In the genomic region with DNA sequence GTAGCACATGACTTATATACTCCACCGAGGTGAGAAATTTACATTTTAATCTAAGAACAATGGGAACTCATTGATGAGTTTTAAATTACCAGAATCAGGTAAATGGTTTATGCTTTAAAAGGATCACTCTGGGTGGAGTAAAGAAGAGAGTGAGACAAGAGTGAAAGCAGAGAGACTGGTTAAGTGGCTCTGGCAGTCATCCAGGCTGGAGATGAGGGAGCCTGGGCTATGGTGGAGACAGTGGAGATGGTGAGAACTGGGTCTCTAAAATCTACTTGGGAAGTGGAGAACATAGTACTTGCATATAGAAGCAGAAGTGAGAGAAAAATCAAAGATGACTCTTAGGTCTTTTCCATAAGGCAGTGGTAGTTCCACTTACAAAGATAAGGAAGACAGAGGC, we compare ENCODE assay signal across 22 cellular contexts. TPM values are rescaled to one million over a fixed set of nuclear protein-coding genes. Genes with fewer than 3 reads are reported as not detected.
DNase-seq lines count a peak whose midpoint lies in the region; ATAC-seq and TF ChIP-seq lines count a peak whose summit lies in the region.
"Had no signal": no experiment of that assay in that cellular context is flagged by ENCODE, and none has a peak within 500 bp of the region (broad histone marks: within the 10 kb centered on the region; RNA-seq: fewer than 3 reads in every experiment).

No MANE protein-coding gene starts in this region.

- DNase-seq in mammary epithelial cell (no peak), breast epithelium (ENCODE audit: low spot score in 2 of 2) (no peak), DMS79 (lab: John Stamatoyannopoulos, UW) (peak; percentile 4), NCI-H1105 (lab: John Stamatoyannopoulos, UW) (peak; percentile 24), NCI-H69 (lab: John Stamatoyannopoulos, UW) (peak; percentile 6), DMS114 treated with DMSO at 0.1 percent for 48 hours (lab: John Stamatoyannopoulos, UW; ENCODE audit: unreplicated experiment) (no peak)
- DNase-seq: Caco-2; CD4-positive, alpha-beta T cell; DMS 273 treated with DMSO at 0.1 percent for 48 hours; H7; HFFc6; Karpas-422; MV-4-11; NCI-H187; NCI-H2171 treated with DMSO at 0.1 percent for 48 hours; NCI-H446 treated with DMSO at 0.1 percent for 48 hours; NCI-H526 treated with DMSO at 0.1 percent for 48 hours; SW 1271; T-helper 2 cell had no signal

- H4K20me1 ChIP-seq in mammary epithelial cell (ENCODE audit: insufficient read depth, low read length) = no peaks in the 10 kb centered on the region

- H3K36me3 ChIP-seq in mammary epithelial cell (ENCODE audit: insufficient read depth, low read length) (no peaks in the 10 kb centered on the region), breast epithelium (no peaks in the 10 kb centered on the region)

- no peaks in the 10 kb centered on the region for H3K9me3 ChIP-seq in mammary epithelial cell (replicated peaks; ENCODE audit: insufficient read depth, low read length)
- no peaks in the 10 kb centered on the region for H3K9me3 ChIP-seq in breast epithelium
- H3K9me3 ChIP-seq: Caco-2 had no signal

- intact Hi-C loops in mammary epithelial cell (cut with micrococcal nuclease) = no loop called here
- intact Hi-C loops in breast epithelium (cut with DNase I; ENCODE audit: low total_unique reads) = no loop called here

- H3K27ac ChIP-seq in mammary epithelial cell (ENCODE audit: insufficient read depth, low read depth, low read length) = no peak overlapping the region
- H3K27ac ChIP-seq in breast epithelium = no peak overlapping the region

- no peak for TF ChIP-seq POLR2A in breast epithelium (IDR thresholded peaks at IDR 0.05)

- peak overlapping the region; percentile 5 for H3K9ac ChIP-seq in mammary epithelial cell (ENCODE audit: insufficient read depth, low read length)

- no peak overlapping the region for H3K4me2 ChIP-seq in mammary epithelial cell (ENCODE audit: insufficient read depth, low read depth, low read length)

- no peak overlapping the region for H2AFZ ChIP-seq in mammary epithelial cell (ENCODE audit: low read depth, low read length)

- WGBS in mammary epithelial cell (ENCODE audit: low coverage, missing lambda C conversion rate) = 27% methylated on average over 1 of the region's 1 CpG

- no TSS peak for BruUV-seq in mammary epithelial cell (replicated peaks; lab: Mats Ljungman, UMichigan)

- TF ChIP-seq CTCF in mammary epithelial cell (conservative IDR thresholded peaks at IDR 0.05 in 1 of 2, IDR thresholded peaks at IDR 0.05 in 1 of 2; ENCODE audit: extremely low read depth in 1 of 2, insufficient read depth in 1 of 2, low read depth in 1 of 2, low read length in 2 of 2) (no peak), breast epithelium (IDR thresholded peaks at IDR 0.05) (no peak)

- dilution Hi-C loops in mammary epithelial cell (cut with HindIII; ENCODE audit: low sequenced_read_pairs) = no loop called here

- H3K4me3 ChIP-seq in mammary epithelial cell (replicated peaks in 1 of 3; ENCODE audit: insufficient read depth in 1 of 3, low read depth in 2 of 3, low read length in 3 of 3) = no peak overlapping the region
- H3K4me3 ChIP-seq in breast epithelium = no peak overlapping the region
- H3K4me3 ChIP-seq: GM12878 had no signal

- in situ Hi-C loops in mammary epithelial cell (cut with MboI; ENCODE audit: low sequenced_read_pairs in 2 of 2) = no loop called here

- CTCF ChIA-PET in mammary epithelial cell (lab: Charles Lee; ENCODE audit: low non-redundant PET) = no interaction called here

- peaks cover 4% of the 10 kb centered on the region for H3K27me3 ChIP-seq in mammary epithelial cell (ENCODE audit: insufficient read depth, low read length)
- no peaks in the 10 kb centered on the region for H3K27me3 ChIP-seq in breast epithelium

- no peaks in the 10 kb centered on the region for H3K4me1 ChIP-seq in mammary epithelial cell (ENCODE audit: insufficient read depth, low read length)
- H3K4me1 ChIP-seq in breast epithelium = no peaks in the 10 kb centered on the region
- H3K4me1 ChIP-seq: Caco-2 had no signal

- ATAC-seq in HG03108 (IDR thresholded peaks at IDR 0.05; ENCODE audit: unreplicated experiment) = no peak
- ATAC-seq: GM12878, Panc1 had no signal

- no peaks in the 10 kb centered on the region for H3K79me2 ChIP-seq in mammary epithelial cell (ENCODE audit: insufficient read depth, low read length)

RNA-seq across cellular contexts. Expression of a gene that starts 37.1 kb away (rescaled TPM):
- 10 to 100 TPM; 59.9 to 89.0 TPM for total RNA-seq in mammary epithelial cell
- polyA plus RNA-seq in mammary epithelial cell = 31.6 TPM
- polyA minus RNA-seq in mammary epithelial cell = 74.3 TPM
- total RNA-seq in breast epithelium = 100 to 1,000 TPM in 1 of 3 donors, 10 to 100 TPM in 2; 74.7 to 111 (median 86.7) TPM

Comparison
In these comparisons a context has a peak if more than half of its experiments do, and no peak if none do; other contexts are left out.
1. DNase-seq: peak in DMS79 (single experiment), NCI-H1105 (single experiment) and NCI-H69 (single experiment); none in mammary epithelial cell (single experiment), breast epithelium (0 of 2) and DMS114 treated with DMSO at 0.1 percent for 48 hours (single experiment).